ENCODE assay signal across 11 cellular contexts in genomic region chr1:209103135-209103534, GRCh38.
DNase-seq lines count a peak whose midpoint lies in the region; ATAC-seq and TF ChIP-seq lines count a peak whose summit lies in the region.
"Had no signal": no experiment of that assay in that cellular context is flagged by ENCODE, and none has a peak within 500 bp of the region (broad histone marks: within the 10 kb centered on the region; RNA-seq: fewer than 3 reads in every experiment).

No MANE protein-coding gene starts in this region.

- ATAC-seq in HG02571 (IDR thresholded peaks at IDR 0.05; ENCODE audit: unreplicated experiment) (peak; percentile 61), mucosa of descending colon (peak; percentile 14), HG02759 (IDR thresholded peaks at IDR 0.05; ENCODE audit: unreplicated experiment) (no peak), gastrocnemius medialis (no peak)
- ATAC-seq: activated naive CD8-positive, alpha-beta T cell treated with anti-CD3 and anti-CD28 coated beads, Interleukin-2, amount 50 U/mL, for 24 hours; stimulated activated naive B cell treated with anti-CD40 and anti-IgM and Interleukin-4, amounts not matched to agents 10 μg/mL and 1 μg/mL and 100 μg/mL, for 72 hours had no signal

- no peak for TF ChIP-seq POLR2A in gastrocnemius medialis (IDR thresholded peaks at IDR 0.05)

- no peaks in the 10 kb centered on the region for H3K9me3 ChIP-seq in mucosa of descending colon
- no peaks in the 10 kb centered on the region for H3K9me3 ChIP-seq in gastrocnemius medialis

- H3K27ac ChIP-seq in gastrocnemius medialis: no peak overlapping the region
- H3K27ac ChIP-seq: dorsolateral prefrontal cortex had no signal

- TF ChIP-seq CTCF in mucosa of descending colon (IDR thresholded peaks at IDR 0.05) (no peak), gastrocnemius medialis (IDR thresholded peaks at IDR 0.05 in 4 of 5, conservative IDR thresholded peaks at IDR 0.05 in 1 of 5) (no peak)

- H3K4me1 ChIP-seq in mucosa of descending colon (ENCODE audit: low read depth): no peaks in the 10 kb centered on the region
- H3K4me1 ChIP-seq in gastrocnemius medialis: no peaks in the 10 kb centered on the region

- peak; percentile 77 for DNase-seq in NCI-H2107 treated with DMSO at 0.1 percent for 48 hours (lab: John Stamatoyannopoulos, UW; ENCODE audit: unreplicated experiment)
- no peak for DNase-seq in NCI-H2107 (lab: John Stamatoyannopoulos, UW)
- DNase-seq in NCI-H1105 treated with DMSO at 0.1 percent for 48 hours (lab: John Stamatoyannopoulos, UW): peak; percentile 37
- DNase-seq in mucosa of descending colon: no peak
- no peak for DNase-seq in T-helper 1 cell
- no peak for DNase-seq in gastrocnemius medialis
- DNase-seq: activated naive CD8-positive, alpha-beta T cell treated with anti-CD3 and anti-CD28 coated beads, Interleukin-2, amount 50 U/mL, for 24 hours; stimulated activated naive B cell treated with anti-CD40 and anti-IgM and Interleukin-4, amounts not matched to agents 10 μg/mL and 1 μg/mL and 100 μg/mL, for 72 hours had no signal

- in situ Hi-C loops in gastrocnemius medialis (cut with MboI; ENCODE audit: low sequenced_read_pairs in 4 of 4): no loop called here

- intact Hi-C loops in mucosa of descending colon (cut with DNase I, micrococcal nuclease) (no loop called here), gastrocnemius medialis (cut with DNase I; ENCODE audit: low total_unique reads) (no loop called here)

- H3K27me3 ChIP-seq in gastrocnemius medialis: no peaks in the 10 kb centered on the region

- H3K36me3 ChIP-seq in mucosa of descending colon (ENCODE audit: low read depth): no peaks in the 10 kb centered on the region
- H3K36me3 ChIP-seq in gastrocnemius medialis: no peaks in the 10 kb centered on the region

- H3K4me3 ChIP-seq in mucosa of descending colon: no peak overlapping the region
- no peak overlapping the region for H3K4me3 ChIP-seq in gastrocnemius medialis
- H3K4me3 ChIP-seq: dorsolateral prefrontal cortex had no signal

Comparison
In these comparisons a context has a peak if more than half of its experiments do, and no peak if none do; other contexts are left out.
1. DNase-seq: peak in NCI-H2107 treated with DMSO at 0.1 percent for 48 hours (single experiment) and NCI-H1105 treated with DMSO at 0.1 percent for 48 hours (single experiment); none in NCI-H2107 (single experiment), mucosa of descending colon (0 of 3), T-helper 1 cell (0 of 5) and gastrocnemius medialis (0 of 2).
2. ATAC-seq: peak in HG02571 (single experiment) and mucosa of descending colon (single experiment); none in HG02759 (single experiment) and gastrocnemius medialis (0 of 2).